ENCODE assay signal across 27 cellular contexts in genomic region chr1:43442756-43443155, GRCh38. TPM values are rescaled to one million over a fixed set of nuclear protein-coding genes. Genes with fewer than 3 reads are reported as not detected.
DNase-seq lines count a peak whose midpoint lies in the region; ATAC-seq and TF ChIP-seq lines count a peak whose summit lies in the region.
"Had no signal": no experiment of that assay in that cellular context is flagged by ENCODE, and none has a peak within 500 bp of the region (broad histone marks: within the 10 kb centered on the region; RNA-seq: fewer than 3 reads in every experiment).

No MANE protein-coding gene starts in this region.

- DNase-seq in mammary epithelial cell = no peak
- DNase-seq in breast epithelium (ENCODE audit: low spot score in 2 of 2) = no peak
- peak; percentile 50 for DNase-seq in coronary artery (ENCODE audit: low spot score)
- peak in 3 of 5 donors; percentile 12 to 30 (median 26) for DNase-seq in ovary
- DNase-seq in KBM-7 = no peak
- no peak for DNase-seq in midbrain (lab: John Stamatoyannopoulos, UW)
- DNase-seq: dermis blood vessel endothelial cell; EL; foreskin melanocyte; heart right ventricle; KG1; NCI-H1092 treated with DMSO at 0.1 percent for 48 hours; NCI-H187; NCI-H2171 treated with DMSO at 0.1 percent for 48 hours; NCI-H510A treated with DMSO at 0.1 percent for 48 hours; RPMI8226; stimulated activated CD4-positive, alpha-beta T cell treated with anti-CD3 and anti-CD28 coated beads, Interleukin-2, amount 100 ng/mL, for 24 hours; stimulated activated naive CD8-positive, alpha-beta T cell treated with anti-CD3 and anti-CD28 coated beads, Interleukin-15, Interleukin-2, amounts not matched to agents 100 U/mL and 50 U/mL, for 24 hours; T1000; WERI-Rb-1 had no signal

- no peak overlapping the region for H2AFZ ChIP-seq in mammary epithelial cell (ENCODE audit: low read depth, low read length)
- H2AFZ ChIP-seq: parathyroid adenoma had no signal

- ATAC-seq in HG03521 (IDR thresholded peaks at IDR 0.05; ENCODE audit: unreplicated experiment) = no peak
- ATAC-seq: heart right ventricle; stimulated activated naive CD8-positive, alpha-beta T cell treated with anti-CD3 and anti-CD28 coated beads, Interleukin-15, Interleukin-2, amounts not matched to agents 100 U/mL and 50 U/mL, for 24 hours had no signal

- in situ Hi-C loops in mammary epithelial cell (cut with MboI; ENCODE audit: low sequenced_read_pairs in 2 of 2) = no loop called here
- in situ Hi-C loops in KBM-7 (cut with MboI; ENCODE audit: low pct_unique_long_range_greater_than_20kb, low sequenced_read_pairs) = no loop called here

- H3K36me3 ChIP-seq in mammary epithelial cell (ENCODE audit: insufficient read depth, low read length) = peaks cover 13% of the 10 kb centered on the region
- peaks cover 9% of the 10 kb centered on the region for H3K36me3 ChIP-seq in breast epithelium
- no peaks in the 10 kb centered on the region for H3K36me3 ChIP-seq in ovary

- no peaks in the 10 kb centered on the region for H3K9me3 ChIP-seq in mammary epithelial cell (replicated peaks; ENCODE audit: insufficient read depth, low read length)
- H3K9me3 ChIP-seq in breast epithelium = no peaks in the 10 kb centered on the region
- H3K9me3 ChIP-seq in ovary = no peaks in the 10 kb centered on the region
- H3K9me3 ChIP-seq: BLaER1, esophagus muscularis mucosa, heart right ventricle, SJSA1, thoracic aorta had no signal

- H3K27ac ChIP-seq in mammary epithelial cell (ENCODE audit: insufficient read depth, low read depth, low read length) (no peak overlapping the region), breast epithelium (no peak overlapping the region), coronary artery (no peak overlapping the region), ovary (no peak overlapping the region)
- H3K27ac ChIP-seq: BLaER1, esophagus muscularis mucosa, heart right ventricle, parathyroid adenoma, SJSA1, thoracic aorta, WERI-Rb-1 had no signal

- no peak overlapping the region for H3K9ac ChIP-seq in mammary epithelial cell (ENCODE audit: insufficient read depth, low read length)
- H3K9ac ChIP-seq: BLaER1, parathyroid adenoma had no signal

- TF ChIP-seq POLR2A in breast epithelium (IDR thresholded peaks at IDR 0.05) (no peak), ovary (IDR thresholded peaks at IDR 0.05) (no peak)

- 90% methylated on average over 12 of the region's 12 CpGs for WGBS in mammary epithelial cell (ENCODE audit: low coverage, missing lambda C conversion rate)
- WGBS in ovary, 3 donors = 80 to 91% (median 89%) methylated on average over 12 of the region's 12 CpGs

- no peak for TF ChIP-seq EP300 in ovary (IDR thresholded peaks at IDR 0.05)

- dilution Hi-C loops in mammary epithelial cell (cut with HindIII; ENCODE audit: low sequenced_read_pairs) = no loop called here

- intact Hi-C loops in mammary epithelial cell (cut with micrococcal nuclease) (no loop called here), breast epithelium (cut with DNase I; ENCODE audit: low total_unique reads) (no loop called here), ovary (cut with DNase I) (no loop called here)

- H4K20me1 ChIP-seq in mammary epithelial cell (ENCODE audit: insufficient read depth, low read length) = no peaks in the 10 kb centered on the region
- H4K20me1 ChIP-seq: BLaER1 had no signal

- CTCF ChIA-PET in mammary epithelial cell (lab: Charles Lee; ENCODE audit: low non-redundant PET) = no interaction called here

- no peaks in the 10 kb centered on the region for H3K4me1 ChIP-seq in mammary epithelial cell (ENCODE audit: insufficient read depth, low read length)
- H3K4me1 ChIP-seq in breast epithelium = no peaks in the 10 kb centered on the region
- peaks cover 8% of the 10 kb centered on the region for H3K4me1 ChIP-seq in ovary (ENCODE audit: insufficient read depth)
- H3K4me1 ChIP-seq: BLaER1, esophagus muscularis mucosa, parathyroid adenoma, SJSA1 had no signal

- no peaks in the 10 kb centered on the region for H3K79me2 ChIP-seq in mammary epithelial cell (ENCODE audit: insufficient read depth, low read length)
- H3K79me2 ChIP-seq: parathyroid adenoma had no signal

- H3K4me3 ChIP-seq in mammary epithelial cell (replicated peaks in 1 of 3; ENCODE audit: insufficient read depth in 1 of 3, low read depth in 2 of 3, low read length in 3 of 3) (no peak overlapping the region), breast epithelium (no peak overlapping the region), coronary artery (no peak overlapping the region), ovary (no peak overlapping the region)
- H3K4me3 ChIP-seq: BLaER1, esophagus muscularis mucosa, heart right ventricle, SJSA1, smooth muscle cell, thoracic aorta had no signal

- H3K27me3 ChIP-seq in mammary epithelial cell (ENCODE audit: insufficient read depth, low read length) (no peaks in the 10 kb centered on the region), breast epithelium (no peaks in the 10 kb centered on the region), ovary (no peaks in the 10 kb centered on the region)
- H3K27me3 ChIP-seq: BLaER1, esophagus muscularis mucosa, heart right ventricle, SJSA1 had no signal

- no peak overlapping the region for H3K4me2 ChIP-seq in mammary epithelial cell (ENCODE audit: insufficient read depth, low read depth, low read length)
- H3K4me2 ChIP-seq: BLaER1, smooth muscle cell had no signal

- TSS peak; percentile 43 for BruUV-seq in mammary epithelial cell (replicated peaks; lab: Mats Ljungman, UMichigan)

- no peak for TF ChIP-seq CTCF in mammary epithelial cell (conservative IDR thresholded peaks at IDR 0.05 in 1 of 2, IDR thresholded peaks at IDR 0.05 in 1 of 2; ENCODE audit: extremely low read depth in 1 of 2, insufficient read depth in 1 of 2, low read depth in 1 of 2, low read length in 2 of 2)
- TF ChIP-seq CTCF in breast epithelium (IDR thresholded peaks at IDR 0.05) = no peak
- no peak for TF ChIP-seq CTCF in coronary artery (IDR thresholded peaks at IDR 0.05)
- no peak for TF ChIP-seq CTCF in ovary (IDR thresholded peaks at IDR 0.05)

RNA-seq across cellular contexts. Expression of gene HYI, which starts 11.0 kb away (rescaled TPM):
- 10 to 100 TPM; 11.9 to 12.0 TPM for total RNA-seq in mammary epithelial cell
- polyA plus RNA-seq in mammary epithelial cell = 22.3 TPM
- polyA minus RNA-seq in mammary epithelial cell = 7.1 TPM
- total RNA-seq in breast epithelium = 10 to 100 TPM; 66.6 to 79.3 (median 70.1) TPM
- total RNA-seq in ovary = 10 to 100 TPM; 57.3 to 94.4 (median 78.9) TPM
- 10 to 100 TPM; 16.6 to 77.2 TPM for polyA plus RNA-seq in ovary

RNA-seq across cellular contexts. Expression of gene SZT2, which starts 53.1 kb away (rescaled TPM):
- total RNA-seq in mammary epithelial cell (10 to 100 TPM; 31.2 to 50.1 TPM), breast epithelium (10 to 100 TPM; 29.1 to 49.2 (median 44.3) TPM), ovary (10 to 100 TPM; 25.5 to 89.3 (median 60.9) TPM)
- polyA plus RNA-seq in mammary epithelial cell (7.6 TPM), ovary (10 to 100 TPM; 16.8 to 17.6 TPM)
- polyA minus RNA-seq in mammary epithelial cell = 94.0 TPM

RNA-seq across cellular contexts. Expression of gene MED8, which starts 53.2 kb away (rescaled TPM):
- total RNA-seq in mammary epithelial cell (10 to 100 TPM; 34.7 to 44.3 TPM), breast epithelium (10 to 100 TPM; 38.3 to 42.9 (median 38.8) TPM), ovary (10 to 100 TPM; 13.7 to 39.3 (median 24.0) TPM)
- polyA plus RNA-seq in mammary epithelial cell (20.4 TPM), ovary (10 to 100 TPM; 26.0 to 40.0 TPM)
- 23.8 TPM for polyA minus RNA-seq in mammary epithelial cell

Comparison
In these comparisons a context has a peak if more than half of its experiments do, and no peak if none do; other contexts are left out.
1. RNA of gene HYI, which starts 11.0 kb away (total RNA-seq): 57.3 to 94.4 TPM in ovary and 66.6 to 79.3 TPM in breast epithelium; 11.9 to 12.0 TPM in mammary epithelial cell; every median in the first group is over 4 times any median in the second.
2. DNase-seq: peak in coronary artery (single experiment) and ovary (3 of 5); none in mammary epithelial cell (single experiment), breast epithelium (0 of 2), KBM-7 (single experiment) and midbrain (single experiment).